8 cellular contexts compared by ENCODE assay signal in genomic region chr1:8197493-8198282, GRCh38.
DNase-seq lines count a peak whose midpoint lies in the region; ATAC-seq and TF ChIP-seq lines count a peak whose summit lies in the region.

No MANE protein-coding gene starts in this region.

- H3K36me3 ChIP-seq in upper lobe of left lung, result no peaks in the 10 kb centered on the region

- 39 to 47% methylated on average over 11 to 20 of the region's 20 CpGs for WGBS in upper lobe of left lung, 2 donors

- TF ChIP-seq POLR2A in upper lobe of left lung (IDR thresholded peaks at IDR 0.05), result no peak

- TF ChIP-seq CTCF in upper lobe of left lung (IDR thresholded peaks at IDR 0.05), result no peak

- DNase-seq in activated CD4-positive, alpha-beta T cell treated with anti-CD3 and anti-CD28 coated beads, Interleukin-2, amount 50 U/mL, for 48 hours, result peak; percentile 13 to 15
- no peak for DNase-seq in activated CD4-positive, alpha-beta T cell treated with anti-CD3 and anti-CD28 coated beads for 1 hour
- peak; percentile 97 for DNase-seq in iris pigment epithelial cell (ENCODE audit: low read depth)
- DNase-seq in upper lobe of left lung, result peak; percentile 82
- no peak for DNase-seq in naive thymus-derived CD8-positive, alpha-beta T cell
- no peak for DNase-seq in stimulated activated naive CD4-positive, alpha-beta T cell (lab: John Stamatoyannopoulos, UW)
- no peak for DNase-seq in NCI-H187 (lab: John Stamatoyannopoulos, UW)

- H3K4me1 ChIP-seq in upper lobe of left lung, result peaks cover 17 to 34% (median 31%) of the 10 kb centered on the region in 4 donors

- ATAC-seq in activated T-helper 17 cell treated with anti-CD3 and anti-CD28 coated beads, Interleukin-2, amount 50 U/mL, for 72 hours (replicated peaks), result peak; percentile 19
- ATAC-seq in upper lobe of left lung (ENCODE audit: low FRiP score in 2 of 2), result peak; percentile 72 to 81
- ATAC-seq in naive thymus-derived CD8-positive, alpha-beta T cell, result no peak

- no peaks in the 10 kb centered on the region for H3K27me3 ChIP-seq in upper lobe of left lung

- TF ChIP-seq EP300 in upper lobe of left lung (IDR thresholded peaks at IDR 0.05), result peak in 2 of 4 donors; percentile 18 to 73

- no peaks in the 10 kb centered on the region for H3K4me1 Mint-ChIP-seq in activated T-helper 17 cell treated with anti-CD3 and anti-CD28 coated beads, Interleukin-2, amount 50 U/mL, for 72 hours
- H3K4me1 Mint-ChIP-seq in naive thymus-derived CD8-positive, alpha-beta T cell, result peaks cover 6 to 10% (median 8%) of the 10 kb centered on the region in 4 donors

- POLR2A ChIA-PET in naive thymus-derived CD8-positive, alpha-beta T cell (lab: Charles Lee), result no interaction called here

- H3K9me3 Mint-ChIP-seq in activated T-helper 17 cell treated with anti-CD3 and anti-CD28 coated beads, Interleukin-2, amount 50 U/mL, for 72 hours, result no peaks in the 10 kb centered on the region
- no peaks in the 10 kb centered on the region for H3K9me3 Mint-ChIP-seq in naive thymus-derived CD8-positive, alpha-beta T cell

- H3K27me3 Mint-ChIP-seq in activated T-helper 17 cell treated with anti-CD3 and anti-CD28 coated beads, Interleukin-2, amount 50 U/mL, for 72 hours, result no peaks in the 10 kb centered on the region
- H3K27me3 Mint-ChIP-seq in naive thymus-derived CD8-positive, alpha-beta T cell, result peaks cover 0 to 4% (median 2%) of the 10 kb centered on the region in 5 donors

- peak overlapping the region in 3 of 4 donors; percentile 29 to 60 (median 53) for H3K27ac ChIP-seq in upper lobe of left lung

- peak overlapping the region; percentile 23 for H3K4me3 Mint-ChIP-seq in activated T-helper 17 cell treated with anti-CD3 and anti-CD28 coated beads, Interleukin-2, amount 50 U/mL, for 72 hours
- no peak overlapping the region for H3K4me3 Mint-ChIP-seq in naive thymus-derived CD8-positive, alpha-beta T cell

- H3K9me3 ChIP-seq in upper lobe of left lung, result no peaks in the 10 kb centered on the region

- no peak overlapping the region for H3K27ac Mint-ChIP-seq in activated T-helper 17 cell treated with anti-CD3 and anti-CD28 coated beads, Interleukin-2, amount 50 U/mL, for 72 hours
- H3K27ac Mint-ChIP-seq in naive thymus-derived CD8-positive, alpha-beta T cell, result no peak overlapping the region

- H3K36me3 Mint-ChIP-seq in activated T-helper 17 cell treated with anti-CD3 and anti-CD28 coated beads, Interleukin-2, amount 50 U/mL, for 72 hours (ENCODE audit: low read depth), result no peaks in the 10 kb centered on the region
- no peaks in the 10 kb centered on the region for H3K36me3 Mint-ChIP-seq in naive thymus-derived CD8-positive, alpha-beta T cell

- no peak overlapping the region for H3K4me3 ChIP-seq in upper lobe of left lung

Comparison
In these comparisons a context has a peak if more than half of its experiments do, and no peak if none do; other contexts are left out.
1. DNase-seq: peak in activated CD4-positive, alpha-beta T cell treated with anti-CD3 and anti-CD28 coated beads, Interleukin-2, amount 50 U/mL, for 48 hours (2 of 2), iris pigment epithelial cell (single experiment) and upper lobe of left lung (2 of 2); none in activated CD4-positive, alpha-beta T cell treated with anti-CD3 and anti-CD28 coated beads for 1 hour (single experiment), naive thymus-derived CD8-positive, alpha-beta T cell (0 of 10), stimulated activated naive CD4-positive, alpha-beta T cell (0 of 6) and NCI-H187 (0 of 2).
2. ATAC-seq: peak in activated T-helper 17 cell treated with anti-CD3 and anti-CD28 coated beads, Interleukin-2, amount 50 U/mL, for 72 hours (single experiment) and upper lobe of left lung (2 of 2); none in naive thymus-derived CD8-positive, alpha-beta T cell (0 of 2).